ENCODE assay signal across 8 cellular contexts in genomic region chr1:172637522-172637921, GRCh38. TPM values are rescaled to one million over a fixed set of nuclear protein-coding genes. Genes with fewer than 3 reads are reported as not detected.
DNase-seq lines count a peak whose midpoint lies in the region; ATAC-seq and TF ChIP-seq lines count a peak whose summit lies in the region.
"Had no signal": no experiment of that assay in that cellular context is flagged by ENCODE, and none has a peak within 500 bp of the region (broad histone marks: within the 10 kb centered on the region; RNA-seq: fewer than 3 reads in every experiment).

No MANE protein-coding gene starts in this region.

- no peak for TF ChIP-seq CTCF in GM10266 (IDR thresholded peaks at IDR 0.05; ENCODE audit: control insufficient read depth, insufficient read depth, low read depth, missing control alignments)

- H4K20me1 ChIP-seq in GM23248 (ENCODE audit: insufficient read depth): no peaks in the 10 kb centered on the region

- H3K27ac ChIP-seq in GM23248 (peak overlapping the region; percentile 98), SJSA1 (peak overlapping the region; percentile 92)
- H3K27ac ChIP-seq in effector memory CD4-positive, alpha-beta T cell (ENCODE audit: insufficient read depth, low read length, poor library complexity, severe bottlenecking): peak overlapping the region; percentile 61
- H3K27ac ChIP-seq: left ventricle myocardium inferior had no signal

- H3K27me3 ChIP-seq in GM23248 (replicated peaks; ENCODE audit: insufficient read depth) (no peaks in the 10 kb centered on the region), SJSA1 (replicated peaks) (no peaks in the 10 kb centered on the region)
- no peaks in the 10 kb centered on the region for H3K27me3 ChIP-seq in effector memory CD4-positive, alpha-beta T cell (replicated peaks; ENCODE audit: control insufficient read depth, insufficient read depth, low read length, poor library complexity, severe bottlenecking)

- DNase-seq in GM23248: peak; percentile 93
- DNase-seq in SJSA1 (ENCODE audit: low read depth in 1 of 2, low spot score in 2 of 2): peak; percentile 69 to 75
- no peak for DNase-seq in effector memory CD4-positive, alpha-beta T cell
- peak; percentile 72 for DNase-seq in skeletal muscle cell (ENCODE audit: low read depth)
- no peak for DNase-seq in GM10266 (ENCODE audit: extremely low spot score)
- DNase-seq: left ventricle myocardium inferior had no signal

- peaks cover 45% of the 10 kb centered on the region for H3F3A ChIP-seq in GM23248 (ENCODE audit: insufficient read depth)

- peak overlapping the region; percentile 51 for H2AFZ ChIP-seq in GM23248

- peaks cover 37% of the 10 kb centered on the region for H3K4me1 ChIP-seq in GM23248 (ENCODE audit: insufficient read depth)
- H3K4me1 ChIP-seq in SJSA1 (replicated peaks): peaks cover 35% of the 10 kb centered on the region
- H3K4me1 ChIP-seq in effector memory CD4-positive, alpha-beta T cell (ENCODE audit: control insufficient read depth, insufficient read depth, low read length, poor library complexity, severe bottlenecking): peaks cover 40% of the 10 kb centered on the region

- H3K4me3 ChIP-seq in GM23248 (no peak overlapping the region), SJSA1 (no peak overlapping the region), skeletal muscle cell (ENCODE audit: low read depth, low read length) (no peak overlapping the region)
- H3K4me3 ChIP-seq in effector memory CD4-positive, alpha-beta T cell (ENCODE audit: insufficient read depth, low read depth, low read length, poor library complexity, severe bottlenecking): no peak overlapping the region
- H3K4me3 ChIP-seq: left ventricle myocardium inferior had no signal

- in situ Hi-C loops in GM23248 (cut with MboI): no loop called here

- H3K79me2 ChIP-seq in GM23248 (ENCODE audit: insufficient read depth): no peaks in the 10 kb centered on the region

- WGBS in GM23248 (ENCODE audit: low coverage in 1 of 2, low lambda C conversion rate in 2 of 2, missing lambda C conversion rate in 2 of 2), 2 experiments: 8 to 29% methylated on average over 2 of the region's 2 CpGs

- ATAC-seq in GM18907 (IDR thresholded peaks at IDR 0.05; ENCODE audit: unreplicated experiment) (no peak), HG02623 (IDR thresholded peaks at IDR 0.05; ENCODE audit: unreplicated experiment) (no peak)

- H3K36me3 ChIP-seq in GM23248 (ENCODE audit: low read depth): no peaks in the 10 kb centered on the region
- H3K36me3 ChIP-seq in SJSA1: no peaks in the 10 kb centered on the region
- H3K36me3 ChIP-seq in effector memory CD4-positive, alpha-beta T cell (ENCODE audit: control insufficient read depth, insufficient read depth, low read length): no peaks in the 10 kb centered on the region
- H3K36me3 ChIP-seq: left ventricle myocardium inferior had no signal

- no peaks in the 10 kb centered on the region for H3K9me2 ChIP-seq in GM23248 (ENCODE audit: insufficient read depth)

- H3K9me3 ChIP-seq in GM23248 (ENCODE audit: low read depth) (peaks cover 11% of the 10 kb centered on the region), SJSA1 (replicated peaks) (peaks cover 10% of the 10 kb centered on the region)
- H3K9me3 ChIP-seq in effector memory CD4-positive, alpha-beta T cell (ENCODE audit: control insufficient read depth, low read length): no peaks in the 10 kb centered on the region

- peak overlapping the region; percentile 41 for H3K9ac ChIP-seq in GM23248

- peak overlapping the region; percentile 92 for H3K4me2 ChIP-seq in GM23248 (ENCODE audit: unreplicated experiment)

RNA-seq across cellular contexts. Expression of gene FASLG, which starts 21.4 kb away (rescaled TPM):
- not detected in 2 replicates for total RNA-seq in GM23248 (2014; rRNA removed; shearing (Covaris generic))
- polyA plus RNA-seq in GM23248 (2016; fragmentation: Nextera tagmentation; extraction: Ambion mirVana): not detected in 2 replicates
- not detected in 2 replicates for total RNA-seq in SJSA1 (2014; rRNA removed; shearing (Covaris generic))
- total RNA-seq: left ventricle myocardium inferior had no signal

Comparison
In these comparisons a context has a peak if more than half of its experiments do, and no peak if none do; other contexts are left out.
1. DNase-seq: peak in GM23248 (single experiment), SJSA1 (2 of 2) and skeletal muscle cell (single experiment); none in effector memory CD4-positive, alpha-beta T cell (0 of 3) and GM10266 (single experiment).
2. Peak in every context shown above with its lines, with median percentiles within 50 percentile points of each other: H3K27ac ChIP-seq.